In genomic region chr12:122127839-122128238, GRCh38 we compare ENCODE assay signal across 31 cellular contexts. TPM values are rescaled to one million over a fixed set of nuclear protein-coding genes. Genes with fewer than 3 reads are reported as not detected.
"Had no signal": no experiment of that assay in that cellular context is flagged by ENCODE, and none has a peak within 500 bp of the region (broad histone marks: within the 10 kb centered on the region; RNA-seq: fewer than 3 reads in every experiment).

No MANE protein-coding gene starts in this region.

- ATAC-seq: activated naive CD4-positive, alpha-beta T cell treated with anti-CD3 and anti-CD28 coated beads, Interleukin-2, amount 50 U/mL, for 72 hours; activated T-cell treated with anti-CD3 and anti-CD28 coated beads, Interleukin-2, amount 50 U/mL, for 72 hours; stimulated activated memory B cell treated with anti-CD40 and anti-IgM and Interleukin-4, amounts not matched to agents 10 μg/mL and 1 μg/mL and 100 μg/mL, for 72 hours; upper lobe of right lung had no signal

- H3K36me3 ChIP-seq: ovary had no signal

- H3K27ac ChIP-seq: epithelial cell of prostate, esophagus squamous epithelium, neutrophil, ovary, upper lobe of right lung had no signal

- H3K27me3 ChIP-seq: esophagus squamous epithelium, neutrophil, ovary, sigmoid colon, stomach, thyroid gland, upper lobe of right lung had no signal

- H3K9me3 ChIP-seq: esophagus squamous epithelium, neutrophil, ovary, sigmoid colon, stomach, thyroid gland, upper lobe of right lung had no signal

- H3K4me2 ChIP-seq: smooth muscle cell had no signal

- H3K4me3 ChIP-seq: esophagus squamous epithelium, ovary, sigmoid colon, smooth muscle cell, stomach, thyroid gland, upper lobe of right lung had no signal

- DNase-seq: activated CD4-positive, alpha-beta memory T cell treated with anti-CD3 and anti-CD28 coated beads for 36 hours; activated CD4-positive, alpha-beta T cell treated with anti-CD3 and anti-CD28 coated beads, Interleukin-2, amount 10 ng/mL, durations not matched to agents 24 days and 14 days; activated CD4-positive, CD25-positive, alpha-beta regulatory T cell treated with anti-CD3 and anti-CD28 coated beads, Interleukin-2, amount 50 U/mL, for 72 hours; activated naive CD4-positive, alpha-beta T cell; activated T-cell treated with anti-CD3 and anti-CD28 coated beads, Interleukin-2, amount 50 U/mL, for 72 hours; dermis blood vessel endothelial cell; effector CD8-positive, alpha-beta T cell; esophagus squamous epithelium; glutamatergic neuron; mammary epithelial cell; nephron progenitor cell; ovary; retina; sigmoid colon; stimulated activated CD4-positive, alpha-beta T cell treated with anti-CD3 and anti-CD28 coated beads, Interleukin-1b, Interleukin-23, amount 100 ng/mL, for 48 hours; stimulated activated CD4-positive, alpha-beta T cell treated with anti-CD3 and anti-CD28 coated beads, Interleukin-4, amount 100 ng/mL, for 4 hours; stimulated activated CD8-positive, alpha-beta memory T cell treated with anti-CD3 and anti-CD28 coated beads, Interleukin-4, amount 100 ng/mL, for 48 hours; T-helper 9 cell; upper lobe of right lung had no signal

RNA-seq across cellular contexts. Expression of gene IL31, which starts 46.2 kb away (rescaled TPM):
- total RNA-seq: bronchial epithelial cell, dermis blood vessel endothelial cell, esophagus squamous epithelium, frontal cortex, left ventricle myocardium superior, mammary epithelial cell, mucosa of gallbladder, ovary, progenitor cell of endocrine pancreas, sigmoid colon, smooth muscle cell, stomach, thyroid gland, upper lobe of right lung had no signal
- polyA plus RNA-seq: mammary epithelial cell, ovary, sigmoid colon, smooth muscle cell, stomach had no signal

RNA-seq across cellular contexts. Expression of gene LRRC43, which starts 55.1 kb away (rescaled TPM):
- total RNA-seq: smooth muscle cell, upper lobe of right lung had no signal
- polyA plus RNA-seq: mammary epithelial cell, stomach had no signal
